Comparison of ENCODE assay signal across 13 cellular contexts in the genomic region with DNA sequence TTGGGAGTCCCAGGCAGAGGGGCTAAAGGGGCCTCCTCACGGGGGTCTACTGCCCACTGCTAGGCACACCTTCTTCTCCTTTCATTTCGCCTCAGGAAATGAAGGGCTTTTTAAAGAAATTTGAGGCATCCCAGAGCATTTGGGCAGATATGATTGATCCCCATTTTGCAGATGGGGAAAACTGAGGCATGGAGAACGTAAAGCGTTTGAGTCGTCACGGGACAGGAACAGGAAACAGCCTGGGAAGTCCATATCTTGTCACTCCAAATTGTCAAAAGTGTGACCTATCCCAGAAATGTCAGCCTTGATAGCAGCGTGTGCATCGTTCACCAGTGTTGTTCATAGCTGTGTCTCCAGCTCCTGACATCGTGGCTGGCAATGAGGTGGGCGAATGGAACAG.
DNase-seq lines count a peak whose midpoint lies in the region; ATAC-seq and TF ChIP-seq lines count a peak whose summit lies in the region.
"Had no signal": no experiment of that assay in that cellular context is flagged by ENCODE, and none has a peak within 500 bp of the region (broad histone marks: within the 10 kb centered on the region; RNA-seq: fewer than 3 reads in every experiment).

No MANE protein-coding gene starts in this region.

- H3K27ac ChIP-seq in right atrium auricular region (peak overlapping the region; percentile 78 to 81), esophagus squamous epithelium (peak overlapping the region; percentile 47 to 79 (median 66)), rectal smooth muscle tissue (ENCODE audit: low read depth, low read length) (peak overlapping the region; percentile 85), uterus (peak overlapping the region; percentile 78 to 89)

- no peak for DNase-seq in right atrium auricular region (ENCODE audit: low spot score)
- DNase-seq in left ventricle myocardium superior: no peak
- DNase-seq in esophagus squamous epithelium (lab: John Stamatoyannopoulos, UW): no peak
- DNase-seq in uterus: no peak
- no peak for DNase-seq in CD1c-positive myeloid dendritic cell (ENCODE audit: extremely low spot score)
- no peak for DNase-seq in HuH-7.5 (ENCODE audit: low spot score)
- DNase-seq: activated CD4-positive, alpha-beta T cell treated with anti-CD3 and anti-CD28 coated beads, Interleukin-2, amount 50 U/mL, for 4 hours; activated T-cell treated with anti-CD3 and anti-CD28 coated beads, Interleukin-2, amount 50 U/mL, for 4 hours; CD8-positive, alpha-beta memory T cell; NCI-H748 treated with DMSO at 0.1 percent for 48 hours; small intestine had no signal

- intact Hi-C loops in left ventricle myocardium superior (cut with micrococcal nuclease): no loop called here
- intact Hi-C loops in esophagus squamous epithelium (cut with DNase I): no loop called here
- intact Hi-C loops in uterus (cut with DNase I; ENCODE audit: low total_unique reads): no loop called here

- H3K4me1 ChIP-seq in right atrium auricular region: peaks cover 0 to 100% of the 10 kb centered on the region in 2 donors
- peaks cover 39 to 99% (median 57%) of the 10 kb centered on the region in 3 donors for H3K4me1 ChIP-seq in esophagus squamous epithelium
- peaks cover 37% of the 10 kb centered on the region for H3K4me1 ChIP-seq in rectal smooth muscle tissue (ENCODE audit: control insufficient read depth, insufficient read depth, low read length)
- peaks cover 5 to 54% of the 10 kb centered on the region in 2 donors for H3K4me1 ChIP-seq in uterus

- no peaks in the 10 kb centered on the region for H3K9me3 ChIP-seq in right atrium auricular region
- no peaks in the 10 kb centered on the region for H3K9me3 ChIP-seq in esophagus squamous epithelium
- H3K9me3 ChIP-seq in uterus: no peaks in the 10 kb centered on the region

- H3K36me3 ChIP-seq in right atrium auricular region: no peaks in the 10 kb centered on the region
- peaks cover 0 to 15% (median 0%) of the 10 kb centered on the region in 3 donors for H3K36me3 ChIP-seq in esophagus squamous epithelium
- H3K36me3 ChIP-seq in rectal smooth muscle tissue (ENCODE audit: control insufficient read depth, insufficient read depth, low read length): no peaks in the 10 kb centered on the region
- H3K36me3 ChIP-seq in uterus: no peaks in the 10 kb centered on the region

- WGBS in esophagus squamous epithelium, 2 donors: 78 to 88% methylated on average over 5 to 10 of the region's 10 CpGs

- H3K9ac ChIP-seq in rectal smooth muscle tissue (ENCODE audit: low read length): peak overlapping the region; percentile 1

- TF ChIP-seq CTCF in right atrium auricular region (IDR thresholded peaks at IDR 0.05) (no peak), esophagus squamous epithelium (IDR thresholded peaks at IDR 0.05) (no peak), uterus (IDR thresholded peaks at IDR 0.05) (no peak)

- TF ChIP-seq POLR2A in esophagus squamous epithelium (IDR thresholded peaks at IDR 0.05): no peak
- TF ChIP-seq POLR2A in uterus (IDR thresholded peaks at IDR 0.05): no peak

- H3K27me3 ChIP-seq in right atrium auricular region (no peaks in the 10 kb centered on the region), esophagus squamous epithelium (no peaks in the 10 kb centered on the region), rectal smooth muscle tissue (ENCODE audit: control insufficient read depth, insufficient read depth, low read length) (no peaks in the 10 kb centered on the region), uterus (no peaks in the 10 kb centered on the region)

- ATAC-seq in left ventricle myocardium superior (no peak), GM18868 (IDR thresholded peaks at IDR 0.05; ENCODE audit: unreplicated experiment) (no peak)
- ATAC-seq: activated T-cell treated with anti-CD3 and anti-CD28 coated beads, Interleukin-2, amount 50 U/mL, for 4 hours had no signal

- H3K4me3 ChIP-seq in right atrium auricular region (no peak overlapping the region), esophagus squamous epithelium (no peak overlapping the region), rectal smooth muscle tissue (ENCODE audit: low read length) (no peak overlapping the region), uterus (no peak overlapping the region)
